In the genomic region with DNA sequence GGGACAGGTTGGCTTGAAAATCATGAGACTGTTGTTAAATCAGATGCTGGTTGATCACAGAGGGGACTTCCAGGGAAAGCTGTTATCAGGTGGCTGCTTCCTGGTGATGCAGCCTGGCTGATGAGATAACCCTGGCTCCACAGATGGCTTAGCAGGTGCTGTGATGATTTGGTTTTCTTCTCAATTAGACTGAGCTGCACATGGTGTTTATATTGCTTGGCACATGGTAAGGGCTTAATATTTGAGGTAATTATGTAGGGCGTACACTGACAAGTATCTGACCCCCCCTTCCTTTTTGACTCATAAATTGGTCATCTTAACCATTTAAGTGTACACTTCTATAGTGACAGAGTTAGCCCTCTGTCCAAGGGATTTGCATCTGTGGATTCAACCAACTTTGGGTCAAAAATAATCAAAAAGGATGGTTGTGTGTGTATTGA, we compare ENCODE assay signal across 1 cellular context.
TF ChIP-seq lines count a peak whose summit lies in the region.

No MANE protein-coding gene starts in this region.

TF ChIP-seq in HepG2, 621 proteins besides CTCF, POLR2A, EP300 and RAD21:
- TF ChIP-seq POLR2G (IDR thresholded peaks at IDR 0.05; ENCODE audit: low read depth, low read length), result peak; percentile 11
- no peak for TF ChIP-seq MXI1 (IDR thresholded peaks at IDR 0.05; ENCODE audit: borderline replicate concordance, low read depth, low read length)
- 0 out of 2 replicates have a peak, but pooled peaks have one; percentile 17 for TF ChIP-seq RBFOX2 (IDR thresholded peaks at IDR 0.05; ENCODE audit: low read depth, low read length)
- TF ChIP-seq ZNF546 (CRISPR knock-in tag; conservative IDR thresholded peaks at IDR 0.05), result no peak
- TF ChIP-seq NCOR1 (IDR thresholded peaks at IDR 0.05; ENCODE audit: borderline replicate concordance, low read length), result no peak
- peak; percentile 86 for TF ChIP-seq RBM22 (optimal IDR thresholded peaks at IDR 0.05; ENCODE audit: low read length)
